7 cellular contexts compared by ENCODE assay signal in genomic region chr1:53946252-53947171, GRCh38. TPM values are rescaled to one million over a fixed set of nuclear protein-coding genes. Genes with fewer than 3 reads are reported as not detected.
DNase-seq lines count a peak whose midpoint lies in the region; ATAC-seq and TF ChIP-seq lines count a peak whose summit lies in the region.

Gene LRRC42 (plus strand): TSS chr1:53946350. CDS start chr1:53952000, 5,650 bp downstream.

- no peaks in the 10 kb centered on the region for H3K9me3 Mint-ChIP-seq in nephron progenitor cell

- no peaks in the 10 kb centered on the region for H3K27me3 Mint-ChIP-seq in nephron progenitor cell (ENCODE audit: low read depth, poor library complexity)

- peak; percentile 21 for TF ChIP-seq CTCF in GM06990 (IDR thresholded peaks at IDR 0.05; ENCODE audit: insufficient read depth, low read length, poor library complexity, severe bottlenecking)
- TF ChIP-seq CTCF in nephron progenitor cell (IDR thresholded peaks at IDR 0.05), result no peak

- peak within 1 kb of the TSS; percentile 94 for H3K4me3 Mint-ChIP-seq in nephron progenitor cell

- H3K27ac Mint-ChIP-seq in nephron progenitor cell, result peak within 1 kb of the TSS; percentile 93

- H3K4me3 ChIP-seq in GM06990 (replicated peaks; ENCODE audit: low read depth, low read length), result peak within 1 kb of the TSS; percentile 92

- peaks cover 70% of the 10 kb centered on the region for H3K4me1 Mint-ChIP-seq in nephron progenitor cell

- no peak for DNase-seq in GM06990 (ENCODE audit: extremely low read depth, insufficient read length)
- DNase-seq in nephron progenitor cell, result no peak
- DNase-seq in effector CD8-positive, alpha-beta T cell (lab: John Stamatoyannopoulos, UW), result no peak

- H3K27me3 ChIP-seq in GM06990 (replicated peaks; ENCODE audit: control insufficient read depth, insufficient read depth, low read length), result no peaks in the 10 kb centered on the region

- peak; percentile 53 for ATAC-seq in GM19328 (IDR thresholded peaks at IDR 0.05; ENCODE audit: unreplicated experiment)
- peak; percentile 63 for ATAC-seq in HG03342 (IDR thresholded peaks at IDR 0.05; ENCODE audit: unreplicated experiment)
- peak; percentile 84 for ATAC-seq in esophagus mucosa

- peaks cover 21% of the 10 kb centered on the region for H3K36me3 Mint-ChIP-seq in nephron progenitor cell (ENCODE audit: low read depth)

- intact Hi-C loops in T-helper 1 cell treated with Interleukin-12 subunit alpha and Interleukin-12 subunit beta and Interleukin-4 antibody, amounts not matched to agents 30 ng/mL and 1 ng/mL, for 36 hours (cut with micrococcal nuclease), result loop anchor here (1.0 to 10.0 kb wide), 11 partner anchors 13 to 1312 kb away; partner anchors contain the start of genes CYB5RL, DHCR24, MRPL37 and NDC1

- no peaks in the 10 kb centered on the region for H3K36me3 ChIP-seq in GM06990 (ENCODE audit: control insufficient read depth, insufficient read depth, low read length)

RNA-seq across cellular contexts. Expression of gene LRRC42, which starts in this region (rescaled TPM):
- 19.3 TPM in 2 replicates for total RNA-seq in T-helper 1 cell treated with Interleukin-12 subunit alpha and Interleukin-12 subunit beta and Interleukin-4 antibody, amounts not matched to agents 30 ng/mL and 1 ng/mL, for 36 hours
- 20.0 TPM for total RNA-seq in esophagus mucosa
